24 cellular contexts compared by ENCODE assay signal in genomic region chr2:229660391-229660790, GRCh38.
"Had no signal": no experiment of that assay in that cellular context is flagged by ENCODE, and none has a peak within 500 bp of the region (broad histone marks: within the 10 kb centered on the region; RNA-seq: fewer than 3 reads in every experiment).

No MANE protein-coding gene starts in this region.

- FAIRE-seq: bronchial epithelial cell, TTC549 had no signal

- ATAC-seq: activated CD4-positive, alpha-beta T cell treated with anti-CD3 and anti-CD28 coated beads for 36 hours; activated CD8-positive, alpha-beta T cell treated with anti-CD3 and anti-CD28 coated beads for 36 hours; activated naive CD4-positive, alpha-beta T cell treated with anti-CD3 and anti-CD28 coated beads, Interleukin-2, amount 50 U/mL, for 72 hours; activated naive CD8-positive, alpha-beta T cell treated with anti-CD3 and anti-CD28 coated beads, Interleukin-2, amount 50 U/mL, for 24 hours; body of pancreas; SK-N-SH treated with all-trans-retinoic acid at 6 μM for 48 hours had no signal

- DNase-seq: activated CD4-positive, alpha-beta T cell treated with anti-CD3 and anti-CD28 coated beads for 36 hours; activated CD4-positive, CD25-positive, alpha-beta regulatory T cell; activated CD8-positive, alpha-beta T cell treated with anti-CD3 and anti-CD28 coated beads for 36 hours; activated effector memory CD4-positive, alpha-beta T cell treated with anti-CD3 and anti-CD28 coated beads, Interleukin-2, amount 50 U/mL, for 16 hours; activated naive CD4-positive, alpha-beta T cell treated with Interleukin-2 at 50 U/mL for 16 hours; activated naive CD8-positive, alpha-beta T cell treated with anti-CD3 and anti-CD28 coated beads, Interleukin-2, amount 50 U/mL, for 24 hours; activated T-cell treated with anti-CD3 and anti-CD28 coated beads, Interleukin-2, amount 50 U/mL, for 24 hours; amniotic stem cell; body of pancreas; central memory CD4-positive, alpha-beta T cell; IMR-90; Kasumi-1; KBM-7; NCI-H1105; NCI-H1436; NCI-H187 treated with DMSO at 0.1 percent for 48 hours; NCI-H2081 treated with DMSO at 0.1 percent for 48 hours; NCI-H446; NCI-H524; PC-9 had no signal
